17 cellular contexts compared by ENCODE assay signal in the genomic region with DNA sequence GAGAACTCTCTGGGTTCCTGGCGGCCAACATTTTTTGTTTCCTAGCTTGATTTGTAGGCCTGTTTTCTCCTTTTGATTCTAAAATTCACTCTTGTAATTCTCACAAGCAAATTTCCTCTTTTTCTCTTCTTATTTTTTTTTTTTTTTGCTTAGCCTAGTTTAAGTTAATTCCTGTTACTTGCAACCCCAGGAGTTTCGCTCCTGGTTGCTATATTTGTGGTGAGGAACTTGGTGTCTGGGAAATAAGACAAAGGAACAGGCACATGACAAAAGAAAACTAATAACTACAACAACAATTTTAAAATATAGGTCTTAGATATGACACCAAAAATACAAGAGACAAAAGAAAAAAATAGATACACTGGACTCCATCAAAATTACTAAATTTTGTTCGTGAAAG.
"Had no signal": no experiment of that assay in that cellular context is flagged by ENCODE, and none has a peak within 500 bp of the region (broad histone marks: within the 10 kb centered on the region; RNA-seq: fewer than 3 reads in every experiment).

No MANE protein-coding gene starts in this region.

- H3K27ac ChIP-seq: brain microvascular endothelial cell, neural progenitor cell, right atrium auricular region, SJSA1 had no signal

- H3K36me3 Mint-ChIP-seq: neural progenitor cell; stimulated activated memory B cell treated with anti-CD40 and anti-IgM and Interleukin-4, amounts not matched to agents 10 μg/mL and 1 μg/mL and 100 μg/mL, for 72 hours had no signal

- H3K27me3 ChIP-seq: brain microvascular endothelial cell, neural progenitor cell, right atrium auricular region, SJSA1 had no signal

- H3K4me3 ChIP-seq: neural progenitor cell, right atrium auricular region, SJSA1, skin epidermis had no signal

- H3K36me3 ChIP-seq: brain microvascular endothelial cell, neural progenitor cell, right atrium auricular region, SJSA1 had no signal

- H3K9me3 ChIP-seq: right atrium auricular region, SJSA1 had no signal

- H3K4me3 Mint-ChIP-seq: activated naive CD4-positive, alpha-beta T cell treated with anti-CD3 and anti-CD28 coated beads, Interleukin-2, amount 10 ng/mL, durations not matched to agents 7 days and 5 days; neural progenitor cell; stimulated activated memory B cell treated with anti-CD40 and anti-IgM and Interleukin-4, amounts not matched to agents 10 μg/mL and 1 μg/mL and 100 μg/mL, for 72 hours had no signal

- DNase-seq: activated CD4-positive, alpha-beta T cell treated with anti-CD3 and anti-CD28 coated beads for 4 hours; activated CD8-positive, alpha-beta memory T cell treated with anti-CD3 and anti-CD28 coated beads for 24 hours; activated naive CD4-positive, alpha-beta T cell treated with anti-CD3 and anti-CD28 coated beads, Interleukin-2, amount 10 ng/mL, durations not matched to agents 7 days and 5 days; amygdala; brain microvascular endothelial cell; cerebellar nuclear complex; glutamatergic neuron; mesendoderm; posterior cingulate gyrus; T1000 had no signal

- H3K4me1 ChIP-seq: neural progenitor cell, right atrium auricular region, SJSA1 had no signal

- H3K27ac Mint-ChIP-seq: activated naive CD4-positive, alpha-beta T cell treated with anti-CD3 and anti-CD28 coated beads, Interleukin-2, amount 10 ng/mL, durations not matched to agents 7 days and 5 days; activated T-helper 2 cell treated with anti-CD3 and anti-CD28 coated beads, Interferon-gamma antibody, Interleukin-2, Interleukin-4, amounts not matched to agents 10 μg/mL and 5 μg/mL and 100 μg/mL, durations not matched to agents 14 hours and 24 hours and 36 hours; neural progenitor cell; stimulated activated memory B cell treated with anti-CD40 and anti-IgM and Interleukin-4, amounts not matched to agents 10 μg/mL and 1 μg/mL and 100 μg/mL, for 72 hours had no signal

- ATAC-seq: esophagus mucosa; stimulated activated memory B cell treated with anti-CD40 and anti-IgM and Interleukin-4, amounts not matched to agents 10 μg/mL and 1 μg/mL and 100 μg/mL, for 72 hours had no signal

- H3K27me3 Mint-ChIP-seq: stimulated activated memory B cell treated with anti-CD40 and anti-IgM and Interleukin-4, amounts not matched to agents 10 μg/mL and 1 μg/mL and 100 μg/mL, for 72 hours had no signal

- H3K4me1 Mint-ChIP-seq: neural progenitor cell; stimulated activated memory B cell treated with anti-CD40 and anti-IgM and Interleukin-4, amounts not matched to agents 10 μg/mL and 1 μg/mL and 100 μg/mL, for 72 hours had no signal
